ENCODE assay signal across 18 cellular contexts in the genomic region with DNA sequence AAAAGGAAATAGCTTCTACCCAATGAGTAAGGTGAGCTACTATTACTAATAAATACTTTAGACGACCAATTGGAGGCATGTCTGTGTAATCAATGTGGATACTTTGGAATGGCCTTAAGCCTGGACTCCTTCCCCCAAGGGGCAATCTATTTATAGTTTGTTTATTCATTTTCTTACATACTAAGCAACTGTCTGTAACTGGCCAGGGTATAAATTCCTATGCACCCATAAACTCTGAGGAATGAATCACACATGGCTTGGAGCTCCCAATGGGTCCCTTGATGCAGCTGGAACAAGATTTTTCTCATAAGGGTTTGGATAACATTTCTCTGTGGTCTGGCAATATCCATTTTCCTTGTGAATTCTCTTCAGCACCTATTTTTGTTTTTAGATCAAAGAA.
DNase-seq lines count a peak whose midpoint lies in the region; ATAC-seq, FAIRE-seq and TF ChIP-seq lines count a peak whose summit lies in the region.
"Had no signal": no experiment of that assay in that cellular context is flagged by ENCODE, and none has a peak within 500 bp of the region (broad histone marks: within the 10 kb centered on the region; RNA-seq: fewer than 3 reads in every experiment).

No MANE protein-coding gene starts in this region.

- peak; percentile 47 for FAIRE-seq in small intestine (lab: Jason Lieb, UNC)
- FAIRE-seq: GM12891, GM18507 had no signal

- no peak overlapping the region for H3K4me2 ChIP-seq in hepatocyte
- H3K4me2 ChIP-seq: GM23338 had no signal

- whole genome bisulfite sequencing in hepatocyte (ENCODE audit: low lambda C conversion rate, missing lambda C conversion rate) = 33% methylated on average over 1 of the region's 1 CpG
- WGBS in small intestine, 3 donors = 70 to 73% (median 71%) methylated on average over 1 of the region's 1 CpG

- intact Hi-C loops in mucosa of descending colon (cut with DNase I, micrococcal nuclease) = no loop called here

- H3K27ac ChIP-seq in hepatocyte = peak overlapping the region; percentile 61
- no peak overlapping the region for H3K27ac ChIP-seq in small intestine (ENCODE audit: low read depth in 1 of 2, low read length in 1 of 2)

- no peaks in the 10 kb centered on the region for H4K20me1 ChIP-seq in hepatocyte (ENCODE audit: insufficient read depth, poor library complexity, severe bottlenecking)

- H3K36me3 ChIP-seq in hepatocyte (replicated peaks; ENCODE audit: insufficient read depth, low read depth) = no peaks in the 10 kb centered on the region
- H3K36me3 ChIP-seq in mucosa of descending colon (ENCODE audit: low read depth) = no peaks in the 10 kb centered on the region
- no peaks in the 10 kb centered on the region for H3K36me3 ChIP-seq in small intestine (ENCODE audit: control insufficient read depth in 2 of 2, insufficient read depth in 2 of 2, low read length in 2 of 2)
- H3K36me3 ChIP-seq: HAP-1 had no signal

- no peak overlapping the region for H3K4me3 ChIP-seq in hepatocyte
- no peak overlapping the region for H3K4me3 ChIP-seq in mucosa of descending colon
- H3K4me3 ChIP-seq in small intestine (ENCODE audit: low read depth in 1 of 2, low read length in 2 of 2) = no peak overlapping the region
- H3K4me3 ChIP-seq: GM23338, HAP-1 had no signal

- H3K9me2 ChIP-seq in hepatocyte (replicated peaks; ENCODE audit: insufficient read depth) = no peaks in the 10 kb centered on the region

- H3K4me1 ChIP-seq in hepatocyte (ENCODE audit: insufficient read depth) (no peaks in the 10 kb centered on the region), mucosa of descending colon (ENCODE audit: low read depth) (no peaks in the 10 kb centered on the region), small intestine (ENCODE audit: control insufficient read depth in 2 of 2, insufficient read depth in 1 of 2, low read depth in 1 of 2, low read length in 1 of 2) (no peaks in the 10 kb centered on the region)
- H3K4me1 ChIP-seq: Caco-2, HAP-1 had no signal

- no peak overlapping the region for H2AFZ ChIP-seq in hepatocyte
- H2AFZ ChIP-seq: GM23338 had no signal

- no peaks in the 10 kb centered on the region for H3K79me2 ChIP-seq in hepatocyte

- ATAC-seq in mucosa of descending colon = peak; percentile 55
- no peak for ATAC-seq in HG03354 (IDR thresholded peaks at IDR 0.05; ENCODE audit: poor library complexity, severe bottlenecking, unreplicated experiment)
- ATAC-seq: CD8-positive, alpha-beta T cell; GM23338 had no signal

- no peaks in the 10 kb centered on the region for H3K27me3 ChIP-seq in hepatocyte
- no peaks in the 10 kb centered on the region for H3K27me3 ChIP-seq in small intestine (ENCODE audit: control insufficient read depth in 2 of 2, insufficient read depth in 2 of 2, low read length in 2 of 2)

- no peaks in the 10 kb centered on the region for H3K9me3 ChIP-seq in hepatocyte (ENCODE audit: low read depth)
- H3K9me3 ChIP-seq in mucosa of descending colon = peaks cover 21% of the 10 kb centered on the region
- peaks cover 2% of the 10 kb centered on the region for H3K9me3 ChIP-seq in small intestine (ENCODE audit: control insufficient read depth, low read depth)
- H3K9me3 ChIP-seq: Caco-2, HAP-1 had no signal

- DNase-seq in LoVo (ENCODE audit: low spot score) (peak; percentile 4), hepatocyte (ENCODE audit: low spot score) (peak; percentile 40), mucosa of descending colon (no peak), small intestine (no peak), DMS79 treated with DMSO at 0.1 percent for 48 hours (lab: John Stamatoyannopoulos, UW) (no peak), NCI-H1048 (lab: John Stamatoyannopoulos, UW) (no peak), midbrain (lab: John Stamatoyannopoulos, UW) (no peak)
- DNase-seq: C1 segment of cervical spinal cord; Caco-2; CD4-positive, CD25-positive, alpha-beta regulatory T cell; CD8-positive, alpha-beta T cell; DMS153; GF-D8 had no signal

- TF ChIP-seq CTCF in hepatocyte (IDR thresholded peaks at IDR 0.05; ENCODE audit: poor library complexity) = no peak
- TF ChIP-seq CTCF in mucosa of descending colon (IDR thresholded peaks at IDR 0.05) = no peak

Comparison
In these comparisons a context has a peak if more than half of its experiments do, and no peak if none do; other contexts are left out.
1. DNase-seq: peak in LoVo (single experiment) and hepatocyte (single experiment); none in mucosa of descending colon (0 of 3), small intestine (single experiment), DMS79 treated with DMSO at 0.1 percent for 48 hours (single experiment), NCI-H1048 (single experiment) and midbrain (single experiment).